8 cellular contexts compared by ENCODE assay signal in the genomic region with DNA sequence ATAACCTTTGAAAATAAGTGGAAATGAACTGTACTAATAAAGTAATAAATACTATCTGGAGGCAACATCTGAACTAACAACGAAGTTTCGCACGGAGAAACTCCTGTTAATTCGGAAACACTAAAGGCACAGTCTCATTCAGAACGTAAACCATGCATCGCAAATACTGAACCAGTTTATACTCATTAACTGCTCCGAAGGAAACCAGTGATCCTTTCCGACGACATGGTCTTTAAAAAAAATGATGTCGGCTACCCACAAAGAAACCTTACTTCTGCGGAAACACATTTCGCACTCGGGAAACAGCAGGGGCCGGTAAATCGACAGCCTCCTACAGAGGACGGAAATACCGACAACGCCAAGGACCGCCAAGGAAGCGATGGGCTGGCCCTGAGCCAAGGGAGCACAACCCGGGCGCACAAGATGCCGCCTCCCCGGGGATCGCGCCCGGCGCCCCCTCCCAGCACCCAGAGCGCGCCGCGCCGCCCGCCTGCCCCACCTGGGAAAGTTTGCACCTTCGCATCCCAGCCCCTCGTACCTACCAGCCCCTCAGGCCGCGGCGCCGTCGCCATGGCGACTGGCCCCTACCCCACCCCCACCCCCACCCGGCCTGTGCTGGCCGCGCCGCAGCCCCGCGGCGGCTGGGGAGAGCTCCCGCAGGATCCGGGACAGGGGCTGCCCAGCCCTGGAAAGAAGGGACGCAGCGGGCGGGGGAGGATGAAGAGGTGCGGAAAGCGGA. TPM values are rescaled to one million over a fixed set of nuclear protein-coding genes. Genes with fewer than 3 reads are reported as not detected.
DNase-seq lines count a peak whose midpoint lies in the region; ATAC-seq and TF ChIP-seq lines count a peak whose summit lies in the region.

No MANE protein-coding gene starts in this region.

- peak overlapping the region; percentile 87 for H3K4me3 Mint-ChIP-seq in GM23338

- H3K36me3 Mint-ChIP-seq in GM23338 (ENCODE audit: low read depth), result peaks cover 19% of the 10 kb centered on the region

- peaks cover 3% of the 10 kb centered on the region; the same call in 1 of the 3 replicates for H3K9me3 Mint-ChIP-seq in GM23338

- H3K4me3 ChIP-seq in GM23338 (peak overlapping the region; percentile 68), neutrophil (ENCODE audit: low read depth in 1 of 2, low read length in 1 of 2) (peak overlapping the region; percentile 84 to 96)

- H3K27ac ChIP-seq in GM23338 (ENCODE audit: low read depth) (peak overlapping the region; percentile 96), KOPT-K1 (ENCODE audit: low read depth, low read length, poor library complexity, severe bottlenecking) (peak overlapping the region; percentile 84), neutrophil (peak overlapping the region; percentile 91), substantia nigra (ENCODE audit: low read depth, low read length, poor library complexity, severe bottlenecking) (peak overlapping the region; percentile 90)

- H3F3A ChIP-seq in GM23338 (replicated peaks; ENCODE audit: low read depth), result 0 out of 2 replicates have a peak, but pooled peaks cover 5% of the 10 kb centered on the region

- H3K4me1 ChIP-seq in GM23338 (ENCODE audit: insufficient read depth), result peaks cover 25% of the 10 kb centered on the region
- H3K4me1 ChIP-seq in neutrophil (ENCODE audit: control insufficient read depth in 1 of 2, insufficient read depth in 1 of 2, low read depth in 1 of 2, low read length in 1 of 2), result peaks cover 34 to 39% of the 10 kb centered on the region in 2 experiments

- H3K27me3 ChIP-seq in GM23338 (ENCODE audit: insufficient read depth) (no peaks in the 10 kb centered on the region), neutrophil (no peaks in the 10 kb centered on the region)

- H3K36me3 ChIP-seq in GM23338 (ENCODE audit: insufficient read depth) (peaks cover 3% of the 10 kb centered on the region; the same call in 1 of the 2 replicates), KOPT-K1 (ENCODE audit: insufficient read depth, low read length) (peaks cover 10% of the 10 kb centered on the region; the same call in 1 of the 2 replicates), neutrophil (no peaks in the 10 kb centered on the region)

- H4K20me1 ChIP-seq in GM23338 (replicated peaks; ENCODE audit: insufficient read depth), result peaks cover 25% of the 10 kb centered on the region

- TF ChIP-seq CTCF in GM23338 (conservative IDR thresholded peaks at IDR 0.05; ENCODE audit: low read depth in 2 of 2) (no peak), neutrophil (IDR thresholded peaks at IDR 0.05) (no peak)

- ATAC-seq in GM23338, result peak; percentile 80

- H3K9me2 ChIP-seq in GM23338 (ENCODE audit: insufficient read depth), result no peaks in the 10 kb centered on the region

- H3K4me1 Mint-ChIP-seq in GM23338, result peaks cover 28% of the 10 kb centered on the region

- H3K4me2 ChIP-seq in GM23338, result peak overlapping the region; percentile 78

- H3K9me3 ChIP-seq in KOPT-K1 (ENCODE audit: insufficient read depth, low read length, poor library complexity, severe bottlenecking) (no peaks in the 10 kb centered on the region), neutrophil (no peaks in the 10 kb centered on the region)

- peak overlapping the region; percentile 95 for H3K27ac Mint-ChIP-seq in GM23338

- H3K27me3 Mint-ChIP-seq in GM23338 (ENCODE audit: insufficient read depth, low read depth, poor library complexity), result peaks cover 9% of the 10 kb centered on the region

- H2AFZ ChIP-seq in GM23338, result no peak overlapping the region

- H3K79me2 ChIP-seq in GM23338 (replicated peaks; ENCODE audit: insufficient read depth), result peaks cover 48% of the 10 kb centered on the region

- DNase-seq in DMS53 (lab: John Stamatoyannopoulos, UW) (peak; percentile 70), GM23338 (ENCODE audit: low spot score) (peak; percentile 80), SHP77 treated with DMSO at 0.1 percent for 48 hours (lab: John Stamatoyannopoulos, UW) (peak; percentile 72), activated gamma-delta T cell (lab: John Stamatoyannopoulos, UW) (peak; percentile 68), foreskin melanocyte (peak; percentile 60), substantia nigra (lab: John Stamatoyannopoulos, UW) (peak in 42 of 49 donors; percentile 21 to 91 (median 56))

TF ChIP-seq in GM23338, 12 proteins besides CTCF, POLR2A, EP300 and RAD21 (continues in another document):
- TF ChIP-seq ZNF114 (CRISPR knock-in tag; IDR thresholded peaks at IDR 0.05), result no peak
- TF ChIP-seq STAT1 (IDR thresholded peaks at IDR 0.05; ENCODE audit: unreplicated experiment), result no peak
- TF ChIP-seq EZH2phosphoT487 (IDR thresholded peaks at IDR 0.05; ENCODE audit: unreplicated experiment), result no peak
- no peak for TF ChIP-seq ZNF331 (CRISPR knock-in tag; IDR thresholded peaks at IDR 0.05; ENCODE audit: low read depth)
- TF ChIP-seq CREB1 (CRISPR knock-in tag; IDR thresholded peaks at IDR 0.05; ENCODE audit: low read depth), result no peak
- no peak for TF ChIP-seq ZNF462 (CRISPR knock-in tag; IDR thresholded peaks at IDR 0.05)

RNA-seq across cellular contexts. Expression of gene PRKAA1, which starts 0.7 kb away (rescaled TPM):
- 35.0 and 35.9 TPM in 2 replicates for total RNA-seq in GM23338 (2014; rRNA removed; shearing (Covaris generic))
- polyA plus RNA-seq in GM23338 (2016; fragmentation: Nextera tagmentation; extraction: Ambion mirVana), result 7.8 and 10.3 TPM in 2 replicates

RNA-seq across cellular contexts. Expression of gene RPL37, which starts 37.6 kb away (rescaled TPM):
- 70.1 and 104 TPM in 2 replicates for total RNA-seq in GM23338 (2014; rRNA removed; shearing (Covaris generic))
- 3,283 and 3,957 TPM in 2 replicates for polyA plus RNA-seq in GM23338 (2016; fragmentation: Nextera tagmentation; extraction: Ambion mirVana)

RNA-seq across cellular contexts. Expression of gene TTC33, which starts 41.7 kb away (rescaled TPM):
- total RNA-seq in GM23338 (2014; rRNA removed; shearing (Covaris generic)), result 11.5 and 12.9 TPM in 2 replicates
- 4.0 and 4.1 TPM in 2 replicates for polyA plus RNA-seq in GM23338 (2016; fragmentation: Nextera tagmentation; extraction: Ambion mirVana)

RNA-seq across cellular contexts. Expression of gene CARD6, which starts 43.7 kb away (rescaled TPM):
- total RNA-seq in GM23338 (2014; rRNA removed; shearing (Covaris generic)), result 0.23 and 0.45 TPM in 2 replicates
- 0.28 and 0.32 TPM in 2 replicates for polyA plus RNA-seq in GM23338 (2016; fragmentation: Nextera tagmentation; extraction: Ambion mirVana)

Comparison
In these comparisons a context has a peak if more than half of its experiments do, and no peak if none do; other contexts are left out.
1. Peak in every context shown above with its lines: DNase-seq, ATAC-seq, H3K4me3 ChIP-seq and H3K27ac ChIP-seq.